ENCODE assay signal across 4 cellular contexts in the genomic region with DNA sequence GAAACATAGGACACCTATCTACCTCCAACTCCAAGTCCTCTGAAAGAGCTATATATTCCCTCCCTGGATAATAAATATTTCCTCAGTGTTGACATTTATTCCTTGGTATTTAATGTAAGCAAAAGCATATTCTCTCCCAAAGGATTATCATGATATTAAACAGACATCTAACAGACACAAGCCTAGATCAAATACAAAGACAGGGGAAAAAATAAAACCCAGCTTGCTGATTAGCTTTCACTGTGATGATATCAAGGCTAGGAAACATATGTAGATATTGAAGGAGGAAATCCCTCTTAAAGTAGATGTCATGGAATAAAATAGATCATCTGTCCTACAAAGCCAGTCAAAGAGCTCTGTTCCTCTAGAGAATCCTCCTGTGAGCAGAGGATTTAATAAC.
"Had no signal": no experiment of that assay in that cellular context is flagged by ENCODE, and none has a peak within 500 bp of the region (broad histone marks: within the 10 kb centered on the region; RNA-seq: fewer than 3 reads in every experiment).

No MANE protein-coding gene starts in this region.

- H3K4me3 ChIP-seq: K562 had no signal

- DNase-seq: IMR-90 had no signal

- ATAC-seq: HepG2, K562 had no signal

- H3K27ac ChIP-seq: HL-60 had no signal
